8 cellular contexts compared by ENCODE assay signal in the genomic region with DNA sequence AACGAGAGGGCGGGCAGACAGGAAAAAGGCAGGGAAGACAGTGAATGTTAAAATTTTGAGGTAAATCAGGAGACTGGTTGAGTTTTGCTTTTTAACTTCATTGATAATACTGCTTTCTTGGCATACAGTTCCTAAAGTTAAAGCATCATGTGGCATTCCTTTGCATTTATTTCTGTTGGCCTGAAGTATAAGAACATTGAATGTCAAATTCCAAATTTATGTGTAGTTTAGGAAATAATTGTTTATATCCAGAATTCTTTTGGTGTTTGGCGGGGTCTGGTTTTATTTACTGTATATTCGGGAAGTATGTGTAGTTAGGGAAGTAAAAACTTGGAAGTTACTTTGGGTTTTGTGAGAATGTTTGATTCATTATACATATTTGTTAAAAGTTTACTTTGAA.
DNase-seq lines count a peak whose midpoint lies in the region; ATAC-seq and TF ChIP-seq lines count a peak whose summit lies in the region.

No MANE protein-coding gene starts in this region.

- H3K27me3 ChIP-seq in BE2C: no peaks in the 10 kb centered on the region

- peak overlapping the region; percentile 93 for H3K4me3 ChIP-seq in BE2C (ENCODE audit: low read depth, low read length)
- H3K4me3 ChIP-seq in NB4 (ENCODE audit: low read depth, low read length): peak overlapping the region; percentile 97

- no peak for TF ChIP-seq POLR2A in NB4 (IDR thresholded peaks at IDR 0.05; ENCODE audit: extremely low read depth, insufficient read length)

- peaks cover 35 to 53% of the 10 kb centered on the region in 2 donors for H3K4me1 Mint-ChIP-seq in effector memory CD8-positive, alpha-beta T cell (ENCODE audit: low read depth in 2 of 2)
- peaks cover 48% of the 10 kb centered on the region for H3K4me1 Mint-ChIP-seq in nephron progenitor cell

- TF ChIP-seq CTCF in BE2C (IDR thresholded peaks at IDR 0.05; ENCODE audit: low read depth, low read length) (no peak), NB4 (IDR thresholded peaks at IDR 0.05; ENCODE audit: low read depth, low read length) (no peak), nephron progenitor cell (IDR thresholded peaks at IDR 0.05) (no peak)

- DNase-seq in BE2C: no peak
- DNase-seq in NB4 (ENCODE audit: low read depth): no peak
- no peak for DNase-seq in effector memory CD8-positive, alpha-beta T cell
- no peak for DNase-seq in nephron progenitor cell
- DNase-seq in NCI-H510A treated with DMSO at 0.1 percent for 48 hours (lab: John Stamatoyannopoulos, UW): no peak
- DNase-seq in NCI-H524 treated with DMSO at 0.1 percent for 48 hours (lab: John Stamatoyannopoulos, UW): no peak

- H3K27ac Mint-ChIP-seq in effector memory CD8-positive, alpha-beta T cell: peak overlapping the region; percentile 95
- peak overlapping the region; percentile 98 for H3K27ac Mint-ChIP-seq in nephron progenitor cell

- peak overlapping the region; percentile 87 to 88 for H3K4me3 Mint-ChIP-seq in effector memory CD8-positive, alpha-beta T cell
- H3K4me3 Mint-ChIP-seq in nephron progenitor cell: peak overlapping the region; percentile 91

- H3K36me3 ChIP-seq in BE2C: peaks cover 16% of the 10 kb centered on the region

- no peaks in the 10 kb centered on the region for H3K9me3 ChIP-seq in BE2C

- H3K4me1 ChIP-seq in BE2C: peaks cover 5% of the 10 kb centered on the region; the same call in 1 of the 2 replicates

- peaks cover 18% of the 10 kb centered on the region for H3K36me3 Mint-ChIP-seq in effector memory CD8-positive, alpha-beta T cell (ENCODE audit: insufficient read depth)
- H3K36me3 Mint-ChIP-seq in nephron progenitor cell (ENCODE audit: low read depth): peaks cover 5% of the 10 kb centered on the region

- H3K27me3 Mint-ChIP-seq in effector memory CD8-positive, alpha-beta T cell: no peaks in the 10 kb centered on the region
- no peaks in the 10 kb centered on the region for H3K27me3 Mint-ChIP-seq in nephron progenitor cell (ENCODE audit: low read depth, poor library complexity)

- H3K9me3 Mint-ChIP-seq in effector memory CD8-positive, alpha-beta T cell: no peaks in the 10 kb centered on the region
- H3K9me3 Mint-ChIP-seq in nephron progenitor cell: no peaks in the 10 kb centered on the region

- ATAC-seq in effector memory CD8-positive, alpha-beta T cell (replicated peaks): no peak
- ATAC-seq in GM18519 (IDR thresholded peaks at IDR 0.05; ENCODE audit: low FRiP score, unreplicated experiment) (no peak), HG03159 (IDR thresholded peaks at IDR 0.05; ENCODE audit: unreplicated experiment) (no peak)
